In genomic region chr9:124399323-124399962, GRCh38 we compare ENCODE assay signal across 1 cellular context.
TF ChIP-seq lines count a peak whose summit lies in the region.

No MANE protein-coding gene starts in this region.

TF ChIP-seq in H1, 55 proteins besides CTCF, POLR2A, EP300 and RAD21:
- TF ChIP-seq YY1 (IDR thresholded peaks at IDR 0.05; ENCODE audit: low read depth, low read length) (no peak), CREB1 (IDR thresholded peaks at IDR 0.05) (no peak), CBX5 (IDR thresholded peaks at IDR 0.05; ENCODE audit: low read depth, low read length) (no peak), TBP (IDR thresholded peaks at IDR 0.05; ENCODE audit: low read depth, low read length) (no peak), JUN (IDR thresholded peaks at IDR 0.05; ENCODE audit: low read depth, low read length) (no peak), CHD1 (IDR thresholded peaks at IDR 0.05; ENCODE audit: low read depth, low read length) (no peak), RBBP5 (IDR thresholded peaks at IDR 0.05; ENCODE audit: borderline replicate concordance, low read depth, low read length) (no peak), POLR2AphosphoS5 (IDR thresholded peaks at IDR 0.05; ENCODE audit: low read depth, low read length) (no peak), ATF2 (IDR thresholded peaks at IDR 0.05; ENCODE audit: low read length) (no peak)
